Comparison of ENCODE assay signal across 1 cellular context in genomic region chr22:37733625-37734401, GRCh38.
TF ChIP-seq lines count a peak whose summit lies in the region.

No MANE protein-coding gene starts in this region.

TF ChIP-seq in HepG2, 621 proteins besides CTCF, POLR2A, EP300 and RAD21 (continues in another document):
- no peak for TF ChIP-seq ZNF850 (CRISPR knock-in tag; conservative IDR thresholded peaks at IDR 0.05)
- no peak for TF ChIP-seq ZNF709 (CRISPR knock-in tag; IDR thresholded peaks at IDR 0.05)
- TF ChIP-seq PAXIP1 (CRISPR knock-in tag; conservative IDR thresholded peaks at IDR 0.05), result peak; percentile 52
- TF ChIP-seq GRHL1 (CRISPR knock-in tag; conservative IDR thresholded peaks at IDR 0.05), result no peak
- no peak for TF ChIP-seq GZF1 (CRISPR knock-in tag; IDR thresholded peaks at IDR 0.05)
- peak; percentile 43; the same call in 1 of the 2 replicates for TF ChIP-seq NR2C2 (CRISPR knock-in tag; IDR thresholded peaks at IDR 0.05; ENCODE audit: borderline replicate concordance)
- TF ChIP-seq KDM5A (IDR thresholded peaks at IDR 0.05; ENCODE audit: borderline replicate concordance, low read length), result no peak
- TF ChIP-seq AKAP8 (CRISPR knock-in tag; IDR thresholded peaks at IDR 0.05), result no peak
- TF ChIP-seq ZNF367 (CRISPR knock-in tag; IDR thresholded peaks at IDR 0.05; ENCODE audit: borderline replicate concordance), result no peak
- no peak for TF ChIP-seq FLYWCH1 (CRISPR knock-in tag; IDR thresholded peaks at IDR 0.05)
- no peak for TF ChIP-seq ZNF281 (CRISPR knock-in tag; IDR thresholded peaks at IDR 0.05; ENCODE audit: borderline replicate concordance)
- TF ChIP-seq ELK4 (CRISPR knock-in tag; IDR thresholded peaks at IDR 0.05; ENCODE audit: borderline replicate concordance), result no peak
- no peak for TF ChIP-seq SOX6 (IDR thresholded peaks at IDR 0.05)
- no peak for TF ChIP-seq SOX6 (CRISPR knock-in tag; IDR thresholded peaks at IDR 0.05)
- no peak for TF ChIP-seq KDM4B (CRISPR knock-in tag; IDR thresholded peaks at IDR 0.05)
- TF ChIP-seq ZBTB34 (CRISPR knock-in tag; IDR thresholded peaks at IDR 0.05), result no peak
- TF ChIP-seq PHF5A (CRISPR knock-in tag; IDR thresholded peaks at IDR 0.05; ENCODE audit: low read depth, unreplicated experiment), result no peak
- TF ChIP-seq PITX1 (CRISPR knock-in tag; IDR thresholded peaks at IDR 0.05), result peak; percentile 16; the same call in 1 of the 2 replicates
- TF ChIP-seq ZNF3 (CRISPR knock-in tag; IDR thresholded peaks at IDR 0.05), result no peak
- no peak for TF ChIP-seq ZNF546 (CRISPR knock-in tag; conservative IDR thresholded peaks at IDR 0.05)
- no peak for TF ChIP-seq THAP7 (CRISPR knock-in tag; IDR thresholded peaks at IDR 0.05)
- no peak for TF ChIP-seq KDM1A (CRISPR knock-in tag; IDR thresholded peaks at IDR 0.05)
- TF ChIP-seq SYNCRIP (IDR thresholded peaks at IDR 0.05; ENCODE audit: insufficient read depth, low read depth, low read length), result no peak
- no peak for TF ChIP-seq ZNF318 (CRISPR knock-in tag; IDR thresholded peaks at IDR 0.05)
- no peak for TF ChIP-seq ARNT2 (CRISPR knock-in tag; IDR thresholded peaks at IDR 0.05; ENCODE audit: low read depth)
- no peak for TF ChIP-seq HNRNPK (IDR thresholded peaks at IDR 0.05; ENCODE audit: low read depth, low read length, poor library complexity, severe bottlenecking)
- no peak for TF ChIP-seq IRF1 (CRISPR knock-in tag; IDR thresholded peaks at IDR 0.05; ENCODE audit: low read depth)
- no peak for TF ChIP-seq ZNF878 (CRISPR knock-in tag; IDR thresholded peaks at IDR 0.05)
- TF ChIP-seq ZNF350 (CRISPR knock-in tag; IDR thresholded peaks at IDR 0.05; ENCODE audit: borderline replicate concordance, low read depth), result no peak
- no peak for TF ChIP-seq TARDBP (CRISPR knock-in tag; IDR thresholded peaks at IDR 0.05)
- no peak for TF ChIP-seq ZFP62 (CRISPR knock-in tag; IDR thresholded peaks at IDR 0.05)
- TF ChIP-seq ZNF253 (CRISPR knock-in tag; IDR thresholded peaks at IDR 0.05; ENCODE audit: borderline replicate concordance), result no peak
- TF ChIP-seq ZBTB7B (CRISPR knock-in tag; IDR thresholded peaks at IDR 0.05), result no peak
- no peak for TF ChIP-seq ZNF10 (CRISPR knock-in tag; IDR thresholded peaks at IDR 0.05; ENCODE audit: borderline replicate concordance, low read depth)
- no peak for TF ChIP-seq FOXO4 (CRISPR knock-in tag; conservative IDR thresholded peaks at IDR 0.05)
- 0 out of 2 replicates have a peak, but pooled peaks have one; percentile 8 for TF ChIP-seq ZNF362 (CRISPR knock-in tag; IDR thresholded peaks at IDR 0.05; ENCODE audit: borderline replicate concordance)
